In the genomic region with DNA sequence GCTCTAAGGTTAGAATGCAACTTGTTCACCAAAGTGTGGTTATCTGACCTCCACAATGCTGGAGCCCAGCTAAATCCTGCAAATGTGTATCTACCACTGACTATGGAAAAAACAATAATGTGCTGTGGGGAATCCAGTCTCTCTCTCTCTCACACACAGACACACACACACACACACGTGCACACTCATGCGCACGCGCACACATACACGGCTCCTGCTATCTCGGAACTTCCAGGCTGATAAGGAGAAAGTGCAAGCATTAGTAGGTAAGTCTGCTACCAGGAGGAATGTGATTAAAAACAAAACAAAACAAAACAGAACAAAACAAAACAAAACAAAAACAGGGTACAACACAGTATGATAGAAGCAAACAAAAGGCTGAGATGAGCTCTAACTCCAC, we compare ENCODE assay signal across 26 cellular contexts.
"Had no signal": no experiment of that assay in that cellular context is flagged by ENCODE, and none has a peak within 500 bp of the region (broad histone marks: within the 10 kb centered on the region; RNA-seq: fewer than 3 reads in every experiment).

No MANE protein-coding gene starts in this region.

- H3K4me3 ChIP-seq: left lung, lower lobe of right lung, psoas muscle, right atrium auricular region, skin epidermis, suprapubic skin, thoracic aorta, tibial artery, upper lobe of right lung had no signal

- H3K79me2 ChIP-seq: parathyroid adenoma had no signal

- H3K36me3 ChIP-seq: left lung, lower lobe of right lung, right atrium auricular region, suprapubic skin, thoracic aorta, tibial artery, upper lobe of right lung had no signal

- H3K27me3 ChIP-seq: left lung, right atrium auricular region, suprapubic skin, tibial artery, upper lobe of right lung had no signal

- H3K27ac Mint-ChIP-seq: immature natural killer cell; naive thymus-derived CD8-positive, alpha-beta T cell; nephron; stimulated activated naive B cell treated with anti-CD40 and anti-IgM and Interleukin-4, amounts not matched to agents 10 μg/mL and 1 μg/mL and 100 μg/mL, for 72 hours had no signal

- H3K4me1 ChIP-seq: left lung, lower lobe of right lung, parathyroid adenoma, psoas muscle, right atrium auricular region, suprapubic skin, upper lobe of right lung had no signal

- H3K9me3 Mint-ChIP-seq: immature natural killer cell; nephron; neural crest cell; stimulated activated naive B cell treated with anti-CD40 and anti-IgM and Interleukin-4, amounts not matched to agents 10 μg/mL and 1 μg/mL and 100 μg/mL, for 72 hours had no signal

- H3K4me1 Mint-ChIP-seq: immature natural killer cell; naive thymus-derived CD8-positive, alpha-beta T cell; nephron had no signal

- H3K9ac ChIP-seq: parathyroid adenoma had no signal

- H3K36me3 Mint-ChIP-seq: immature natural killer cell; naive thymus-derived CD8-positive, alpha-beta T cell; stimulated activated naive B cell treated with anti-CD40 and anti-IgM and Interleukin-4, amounts not matched to agents 10 μg/mL and 1 μg/mL and 100 μg/mL, for 72 hours had no signal

- FAIRE-seq: islet of Langerhans, kidney had no signal

- ATAC-seq: left colon; left lung; lower lobe of right lung; naive thymus-derived CD8-positive, alpha-beta T cell; psoas muscle; sciatic nerve; stimulated activated naive B cell treated with anti-CD40 and anti-IgM and Interleukin-4, amounts not matched to agents 10 μg/mL and 1 μg/mL and 100 μg/mL, for 72 hours; stimulated activated naive CD8-positive, alpha-beta T cell treated with anti-CD3 and anti-CD28 coated beads, Interleukin-15, Interleukin-2, amounts not matched to agents 100 U/mL and 50 U/mL, for 24 hours; upper lobe of right lung had no signal

- H2AFZ ChIP-seq: parathyroid adenoma had no signal

- H3K9me3 ChIP-seq: left lung, lower lobe of right lung, psoas muscle, right atrium auricular region, suprapubic skin, thoracic aorta, tibial artery, upper lobe of right lung had no signal

- DNase-seq: hypothalamus; immature natural killer cell; kidney; left colon; left lung; lower lobe of right lung; mammary epithelial cell; naive thymus-derived CD8-positive, alpha-beta T cell; psoas muscle; stimulated activated CD4-positive, alpha-beta T cell treated with anti-CD3 and anti-CD28 coated beads, Interleukin-12 subunit alpha, Interleukin-12 subunit beta, amount 100 ng/mL, for 4 hours; stimulated activated CD4-positive, alpha-beta T cell treated with anti-CD3 and anti-CD28 coated beads, Interleukin-15, amount 100 ng/mL, for 24 hours; stimulated activated CD4-positive, alpha-beta T cell treated with anti-CD3 and anti-CD28 coated beads, Interleukin-2, amount 100 ng/mL, for 24 hours; stimulated activated CD4-positive, alpha-beta T cell treated with anti-CD3 and anti-CD28 coated beads, Interleukin-4, amount 100 ng/mL, for 1 hour; stimulated activated naive B cell treated with anti-CD40 and anti-IgM and Interleukin-4, amounts not matched to agents 10 μg/mL and 1 μg/mL and 100 μg/mL, for 72 hours; stimulated activated naive CD8-positive, alpha-beta T cell treated with anti-CD3 and anti-CD28 coated beads, Interleukin-15, Interleukin-2, amounts not matched to agents 100 U/mL and 50 U/mL, for 24 hours; tibial artery; upper lobe of right lung had no signal

- H3K4me3 Mint-ChIP-seq: immature natural killer cell; nephron; neural crest cell; stimulated activated naive B cell treated with anti-CD40 and anti-IgM and Interleukin-4, amounts not matched to agents 10 μg/mL and 1 μg/mL and 100 μg/mL, for 72 hours had no signal

- H3K27ac ChIP-seq: left lung, lower lobe of right lung, parathyroid adenoma, psoas muscle, right atrium auricular region, skin epidermis, suprapubic skin, thoracic aorta, tibial artery, upper lobe of right lung had no signal
